ENCODE assay signal across 19 cellular contexts in the genomic region with DNA sequence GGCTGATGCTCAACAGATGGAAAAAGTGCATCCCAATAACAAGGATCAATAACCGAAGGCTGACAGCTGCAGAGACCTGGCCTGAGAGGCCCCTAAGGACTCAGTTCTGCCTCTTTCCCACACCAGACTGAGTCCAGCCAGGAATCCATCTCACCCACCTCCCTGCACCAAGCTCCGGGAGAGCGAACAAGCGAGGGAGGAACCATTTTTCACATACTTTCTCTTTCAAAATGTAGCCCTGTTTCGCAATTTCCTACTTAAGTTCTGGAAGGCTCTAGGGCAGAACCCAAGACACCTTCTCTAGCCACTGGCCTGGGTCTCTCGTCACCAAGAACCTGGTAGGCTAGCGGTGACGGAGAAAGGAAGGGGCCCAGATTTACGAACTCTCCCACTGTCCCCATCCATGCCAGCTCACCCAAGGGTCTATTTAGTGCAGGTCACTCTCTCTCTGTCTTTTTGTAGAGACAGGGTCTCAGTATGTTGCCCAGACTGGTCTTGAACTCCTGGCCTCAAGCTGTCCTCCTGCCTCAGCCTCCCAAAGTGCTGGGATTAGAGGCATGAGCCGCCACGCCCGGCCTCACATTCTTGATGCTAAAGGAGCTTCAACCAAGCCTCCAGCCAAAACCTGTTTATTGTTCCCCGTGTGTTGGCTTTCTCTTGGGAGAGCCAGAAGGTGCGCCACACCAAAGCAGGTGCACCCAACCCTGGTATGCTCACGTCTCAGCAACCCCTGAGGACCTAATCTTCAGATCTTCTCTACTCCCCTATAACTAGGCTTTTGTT. TPM values are rescaled to one million over a fixed set of nuclear protein-coding genes. Genes with fewer than 3 reads are reported as not detected.
DNase-seq lines count a peak whose midpoint lies in the region; ATAC-seq and TF ChIP-seq lines count a peak whose summit lies in the region.
"Had no signal": no experiment of that assay in that cellular context is flagged by ENCODE, and none has a peak within 500 bp of the region (broad histone marks: within the 10 kb centered on the region; RNA-seq: fewer than 3 reads in every experiment).

No MANE protein-coding gene starts in this region.

- TF ChIP-seq CTCF in tibial nerve (IDR thresholded peaks at IDR 0.05), result no peak

- H3K9me3 ChIP-seq in MG63 (no peaks in the 10 kb centered on the region), tibial nerve (no peaks in the 10 kb centered on the region)
- H3K9me3 ChIP-seq: heart right ventricle, sigmoid colon had no signal

- H3K27me3 ChIP-seq in MG63, result no peaks in the 10 kb centered on the region
- H3K27me3 ChIP-seq in tibial nerve, result peaks cover 0 to 9% of the 10 kb centered on the region in 2 donors
- H3K27me3 ChIP-seq: sigmoid colon had no signal

- H3K36me3 ChIP-seq in MG63 (no peaks in the 10 kb centered on the region), tibial nerve (no peaks in the 10 kb centered on the region)
- H3K36me3 ChIP-seq: heart right ventricle, sigmoid colon had no signal

- no peaks in the 10 kb centered on the region for H3K4me1 ChIP-seq in tibial nerve

- ATAC-seq in GM21515 (IDR thresholded peaks at IDR 0.05; ENCODE audit: unreplicated experiment), result no peak

- DNase-seq in AG08396 (ENCODE audit: low spot score) (peak; percentile 50), MG63 (peak; percentile 15), dedifferentiated amniotic fluid mesenchymal stem cell (ENCODE audit: extremely low spot score) (peak; percentile 35), mucosa of gallbladder (ENCODE audit: low spot score) (peak; percentile 16), tibial nerve (ENCODE audit: low spot score in 2 of 2) (no peak), islet precursor cell (no peak)
- DNase-seq in activated naive CD4-positive, alpha-beta T cell (lab: John Stamatoyannopoulos, UW), result no peak
- DNase-seq: activated CD4-positive, alpha-beta memory T cell treated with anti-CD3 and anti-CD28 coated beads, Interleukin-2, amount 10 ng/mL, durations not matched to agents 7 days and 5 days; cerebellar nuclear complex; heart right ventricle; kidney; midbrain; NCI-H2029; NCI-H69; stimulated activated CD4-positive, alpha-beta T cell treated with anti-CD3 and anti-CD28 coated beads, Interleukin-2, amount 100 ng/mL, for 48 hours; stimulated activated CD8-positive, alpha-beta memory T cell treated with anti-CD3 and anti-CD28 coated beads, Interleukin-4, amount 100 ng/mL, for 48 hours had no signal

- TF ChIP-seq EP300 in tibial nerve (IDR thresholded peaks at IDR 0.05), result no peak

- 69 to 81% methylated on average over 15 of the region's 15 CpGs for WGBS in tibial nerve, 2 donors

- no peak overlapping the region for H3K4me3 ChIP-seq in MG63
- H3K4me3 ChIP-seq in tibial nerve, result no peak overlapping the region
- H3K4me3 ChIP-seq: sigmoid colon had no signal

- no peak for TF ChIP-seq POLR2A in tibial nerve (IDR thresholded peaks at IDR 0.05)

- no peak overlapping the region for H3K27ac ChIP-seq in tibial nerve

RNA-seq across cellular contexts. Expression of a gene that starts 10.9 kb away (rescaled TPM):
- total RNA-seq in MG63 (2014; rRNA removed; shearing (Covaris generic); ENCODE audit: low replicate concordance), result 66.5 and 126 TPM in 2 replicates
- total RNA-seq in mucosa of gallbladder, result 25.6 TPM
- total RNA-seq in tibial nerve, result 10 to 100 TPM; 27.8 to 67.5 (median 44.2) TPM

RNA-seq across cellular contexts. Expression of a gene that starts 28.0 kb away (rescaled TPM):
- not detected in 2 replicates for total RNA-seq in MG63 (2014; rRNA removed; shearing (Covaris generic); ENCODE audit: low replicate concordance)
- 6.0 TPM for total RNA-seq in mucosa of gallbladder
- under 1 TPM in 2 of 4 donors, not detected in 2; 0.20 to 0.21 TPM for total RNA-seq in tibial nerve
- total RNA-seq: activated CD4-positive, alpha-beta memory T cell treated with anti-CD3 and anti-CD28 coated beads, Interleukin-2, amount 10 ng/mL, durations not matched to agents 7 days and 5 days; RPMI7951 had no signal

RNA-seq across cellular contexts. Expression of a gene that starts 49.9 kb away (rescaled TPM):
- total RNA-seq in MG63 (2014; rRNA removed; shearing (Covaris generic); ENCODE audit: low replicate concordance), result not detected in 2 replicates
- total RNA-seq in mucosa of gallbladder (45.3 TPM), tibial nerve (10 to 100 TPM in 1 of 4 donors, 1 to 10 TPM in 3; 6.3 to 10.3 (median 9.5) TPM)

RNA-seq across cellular contexts. Expression of a gene that starts 52.6 kb away (rescaled TPM):
- 4.7 and 7.2 TPM in 2 replicates for total RNA-seq in MG63 (2014; rRNA removed; shearing (Covaris generic); ENCODE audit: low replicate concordance)
- 16.3 TPM for total RNA-seq in mucosa of gallbladder
- 10 to 100 TPM in 3 of 4 donors, 1 to 10 TPM in 1; 9.0 to 46.9 (median 37.7) TPM for total RNA-seq in tibial nerve

Comparison
In these comparisons a context has a peak if more than half of its experiments do, and no peak if none do; other contexts are left out.
1. DNase-seq: peak in AG08396 (single experiment), MG63 (single experiment), dedifferentiated amniotic fluid mesenchymal stem cell (single experiment) and mucosa of gallbladder (single experiment); none in activated naive CD4-positive, alpha-beta T cell (0 of 4), tibial nerve (0 of 2) and islet precursor cell (single experiment).